10 cellular contexts compared by ENCODE assay signal in genomic region chr6:147154454-147154853, GRCh38. TPM values are rescaled to one million over a fixed set of nuclear protein-coding genes. Genes with fewer than 3 reads are reported as not detected.
A peak's percentile ranks its signal among the peaks of the same experiment; 100 is the strongest.
DNase-seq lines count a peak whose midpoint lies in the region; ATAC-seq and TF ChIP-seq lines count a peak whose summit lies in the region.
"Had no signal": no experiment of that assay in that cellular context is flagged by ENCODE, and none has a peak within 500 bp of the region (broad histone marks: within the 10 kb centered on the region; RNA-seq: fewer than 3 reads in every experiment).

No MANE protein-coding gene starts in this region.

- no peaks in the 10 kb centered on the region for H3K36me3 ChIP-seq in skeletal muscle satellite cell (ENCODE audit: insufficient read depth, low read length)
- no peaks in the 10 kb centered on the region for H3K36me3 ChIP-seq in heart right ventricle
- H3K36me3 ChIP-seq in naive thymus-derived CD4-positive, alpha-beta T cell (ENCODE audit: control insufficient read depth in 2 of 3, insufficient read depth in 3 of 3, low read length in 3 of 3) = no peaks in the 10 kb centered on the region
- H3K36me3 ChIP-seq: gastrocnemius medialis had no signal

- TF ChIP-seq CTCF in epithelial cell of esophagus (IDR thresholded peaks at IDR 0.05; ENCODE audit: insufficient read depth, low read depth, low read length, missing control alignments) (no peak), heart right ventricle (IDR thresholded peaks at IDR 0.05) (no peak)

- peaks cover 52% of the 10 kb centered on the region for H3K4me1 ChIP-seq in skeletal muscle satellite cell (ENCODE audit: control insufficient read depth, insufficient read depth, low read length)
- peaks cover 0 to 8% (median 0%) of the 10 kb centered on the region in 9 donors for H3K4me1 ChIP-seq in heart right ventricle
- H3K4me1 ChIP-seq in naive thymus-derived CD4-positive, alpha-beta T cell (ENCODE audit: control insufficient read depth in 2 of 2, insufficient read depth in 2 of 2, low read length in 2 of 2) = no peaks in the 10 kb centered on the region

- H3K4me3 ChIP-seq in epithelial cell of esophagus (ENCODE audit: low read length) (no peak overlapping the region), skeletal muscle satellite cell (ENCODE audit: low read length) (peak overlapping the region; percentile 49), heart right ventricle (no peak overlapping the region)
- no peak overlapping the region for H3K4me3 ChIP-seq in naive thymus-derived CD4-positive, alpha-beta T cell (ENCODE audit: low read length)
- H3K4me3 ChIP-seq: gastrocnemius medialis had no signal

- H3K9me3 Mint-ChIP-seq in naive thymus-derived CD4-positive, alpha-beta T cell = no peaks in the 10 kb centered on the region

- H3K27ac Mint-ChIP-seq in naive thymus-derived CD4-positive, alpha-beta T cell = no peak overlapping the region

- H3K27me3 Mint-ChIP-seq in naive thymus-derived CD4-positive, alpha-beta T cell = peaks cover 0 to 8% (median 4%) of the 10 kb centered on the region in 5 donors

- H3K9ac ChIP-seq in skeletal muscle satellite cell (ENCODE audit: low read depth, low read length) = peak overlapping the region; percentile 75

- H3K4me3 Mint-ChIP-seq in naive thymus-derived CD4-positive, alpha-beta T cell = no peak overlapping the region

- H3K36me3 Mint-ChIP-seq in naive thymus-derived CD4-positive, alpha-beta T cell = peaks cover 0 to 3% (median 0%) of the 10 kb centered on the region in 5 donors

- peak; percentile 59 for DNase-seq in HS-5 (ENCODE audit: low read depth)
- DNase-seq in NCI-H345 (lab: John Stamatoyannopoulos, UW) = peak; percentile 72
- DNase-seq in epithelial cell of esophagus (ENCODE audit: low read depth) = peak; percentile 92
- DNase-seq in heart right ventricle = no peak
- no peak for DNase-seq in GM19240 (ENCODE audit: insufficient read length, low spot score)
- DNase-seq in naive thymus-derived CD4-positive, alpha-beta T cell = no peak
- DNase-seq: gastrocnemius medialis, GF-D8, NCI-H2171 had no signal

- 54 to 82% methylated on average over 1 of the region's 1 CpG for WGBS in heart right ventricle, 2 donors

- no peaks in the 10 kb centered on the region for H3K9me3 ChIP-seq in skeletal muscle satellite cell (replicated peaks; ENCODE audit: low read length)
- no peaks in the 10 kb centered on the region for H3K9me3 ChIP-seq in heart right ventricle
- H3K9me3 ChIP-seq in naive thymus-derived CD4-positive, alpha-beta T cell (ENCODE audit: control insufficient read depth in 2 of 3, low read length in 3 of 3) = no peaks in the 10 kb centered on the region
- H3K9me3 ChIP-seq: gastrocnemius medialis had no signal

- H3K27ac ChIP-seq in heart right ventricle = no peak overlapping the region
- no peak overlapping the region for H3K27ac ChIP-seq in naive thymus-derived CD4-positive, alpha-beta T cell (ENCODE audit: low read depth, low read length)
- H3K27ac ChIP-seq: gastrocnemius medialis had no signal

- POLR2A ChIA-PET in naive thymus-derived CD4-positive, alpha-beta T cell (lab: Charles Lee) = no interaction called here

- intact Hi-C loops in heart right ventricle (cut with DNase I) = no loop called here
- intact Hi-C loops in naive thymus-derived CD4-positive, alpha-beta T cell (cut with micrococcal nuclease) = no loop called here

- no peak for ATAC-seq in heart right ventricle
- no peak for ATAC-seq in naive thymus-derived CD4-positive, alpha-beta T cell
- ATAC-seq: gastrocnemius medialis had no signal

- H3K4me1 Mint-ChIP-seq in naive thymus-derived CD4-positive, alpha-beta T cell = peaks cover 0 to 19% (median 7%) of the 10 kb centered on the region in 7 donors

- CTCF ChIA-PET in naive thymus-derived CD4-positive, alpha-beta T cell (lab: Charles Lee) = no interaction called here

- peak overlapping the region; percentile 61 for H3K4me2 ChIP-seq in skeletal muscle satellite cell (ENCODE audit: low read length)

- H3K27me3 ChIP-seq in skeletal muscle satellite cell (ENCODE audit: control insufficient read depth, insufficient read depth, low read length) (no peaks in the 10 kb centered on the region), heart right ventricle (no peaks in the 10 kb centered on the region)
- H3K27me3 ChIP-seq in naive thymus-derived CD4-positive, alpha-beta T cell (ENCODE audit: control insufficient read depth in 2 of 2, insufficient read depth in 2 of 2, low read length in 2 of 2) = no peaks in the 10 kb centered on the region
- H3K27me3 ChIP-seq: gastrocnemius medialis had no signal

RNA-seq across cellular contexts. Expression of gene STXBP5, which starts 49.8 kb away (rescaled TPM):
- 73.6 and 112 TPM in 2 replicates for total RNA-seq in skeletal muscle satellite cell (2012; rRNA removed)
- 10 to 100 TPM in 8 of 10 donors, 1 to 10 TPM in 2; 9.0 to 16.3 (median 13.4) TPM for total RNA-seq in heart right ventricle
- 10 to 100 TPM in 1 of 2 donors, 1 to 10 TPM in 1; 2.8 to 23.2 TPM for polyA plus RNA-seq in heart right ventricle
- total RNA-seq in naive thymus-derived CD4-positive, alpha-beta T cell = 10 to 100 TPM; 17.9 to 47.4 (median 28.9) TPM
- 1 to 10 TPM; 2.5 to 4.9 TPM for polyA plus RNA-seq in naive thymus-derived CD4-positive, alpha-beta T cell

Comparison
In these comparisons a context has a peak if more than half of its experiments do, and no peak if none do; other contexts are left out.
1. DNase-seq: peak in HS-5 (single experiment), NCI-H345 (single experiment) and epithelial cell of esophagus (single experiment); none in heart right ventricle (0 of 2), GM19240 (single experiment) and naive thymus-derived CD4-positive, alpha-beta T cell (0 of 9).